In genomic region chr1:212605441-212605976, GRCh38 we compare ENCODE assay signal across 3 cellular contexts.
TF ChIP-seq lines count a peak whose summit lies in the region.

No MANE protein-coding gene starts in this region.

TF ChIP-seq in SK-N-SH, 30 proteins besides CTCF, POLR2A, EP300 and RAD21:
- TF ChIP-seq USF1 (IDR thresholded peaks at IDR 0.05; ENCODE audit: borderline replicate concordance, low read depth) (no peak), EZH2phosphoT487 (IDR thresholded peaks at IDR 0.05; ENCODE audit: borderline replicate concordance, low read depth) (0 out of 2 replicates have a peak, but pooled peaks have one; percentile 0)
TF ChIP-seq in SK-N-SH: peak in this region for 1.

TF ChIP-seq in SK-N-SH treated with all-trans-retinoic acid at 6 μM for 48 hours, 23 proteins besides CTCF, POLR2A, EP300 and RAD21:
- TF ChIP-seq SNAI2 (CRISPR knock-in tag; IDR thresholded peaks at IDR 0.05) (no peak), TOX (CRISPR knock-in tag; IDR thresholded peaks at IDR 0.05; ENCODE audit: borderline replicate concordance) (no peak), CSRNP3 (CRISPR knock-in tag; IDR thresholded peaks at IDR 0.05) (no peak), POU6F1 (CRISPR knock-in tag; IDR thresholded peaks at IDR 0.05; ENCODE audit: borderline replicate concordance, low read depth) (no peak), ZC3H10 (CRISPR knock-in tag; IDR thresholded peaks at IDR 0.05) (no peak), ISL1 (CRISPR knock-in tag; IDR thresholded peaks at IDR 0.05) (no peak), RARB (CRISPR knock-in tag; IDR thresholded peaks at IDR 0.05) (no peak), PATZ1 (CRISPR knock-in tag; IDR thresholded peaks at IDR 0.05; ENCODE audit: borderline replicate concordance) (no peak), TCF4 (CRISPR knock-in tag; IDR thresholded peaks at IDR 0.05; ENCODE audit: borderline replicate concordance) (no peak)

TF ChIP-seq in K562, 482 proteins besides CTCF, POLR2A, EP300 and RAD21:
- TF ChIP-seq KDM5B (IDR thresholded peaks at IDR 0.05; ENCODE audit: insufficient replicate concordance, low read depth, low read length) = peak; percentile 16
- no peak for TF ChIP-seq L3MBTL2 (IDR thresholded peaks at IDR 0.05)
- 0 out of 2 replicates have a peak, but pooled peaks have one; percentile 17 for TF ChIP-seq HBP1 (CRISPR knock-in tag; IDR thresholded peaks at IDR 0.05)
- TF ChIP-seq ZNF696 (CRISPR knock-in tag; conservative IDR thresholded peaks at IDR 0.05) = no peak
- peak; percentile 54 for TF ChIP-seq CBX8 (IDR thresholded peaks at IDR 0.05; ENCODE audit: borderline replicate concordance, extremely low read depth, low read depth, low read length, poor library complexity, severe bottlenecking)
- TF ChIP-seq CBFA2T3 (IDR thresholded peaks at IDR 0.05) = peak; percentile 40; the same call in 1 of the 2 replicates
- TF ChIP-seq PHF8 (IDR thresholded peaks at IDR 0.05; ENCODE audit: borderline replicate concordance, low read length) = no peak
- 0 out of 4 replicates have a peak, but pooled peaks of 1 of the 2 experiments have one; percentile 19 for TF ChIP-seq SRF (CRISPR knock-in tag; IDR thresholded peaks at IDR 0.05)
- no peak for TF ChIP-seq EP400 (IDR thresholded peaks at IDR 0.05)
- TF ChIP-seq SRSF9 (IDR thresholded peaks at IDR 0.05; ENCODE audit: borderline replicate concordance, low read depth, low read length) = no peak
- TF ChIP-seq TOE1 (IDR thresholded peaks at IDR 0.05; ENCODE audit: borderline replicate concordance) = no peak
- TF ChIP-seq TOE1 (CRISPR knock-in tag; IDR thresholded peaks at IDR 0.05; ENCODE audit: borderline replicate concordance, low read depth) = no peak
- 0 out of 4 replicates have a peak, but pooled peaks of 1 of the 2 experiments have one; percentile 47 for TF ChIP-seq HDAC1 (IDR thresholded peaks at IDR 0.05)
- TF ChIP-seq EHMT2 (IDR thresholded peaks at IDR 0.05) = no peak
- TF ChIP-seq FOXJ2 (tag; IDR thresholded peaks at IDR 0.05) = 0 out of 2 replicates have a peak, but pooled peaks have one; percentile 61
- TF ChIP-seq HDAC6 (IDR thresholded peaks at IDR 0.05; ENCODE audit: low read depth, low read length) = no peak
- peak; percentile 36; the same call in 1 of the 2 replicates for TF ChIP-seq RNF2 (IDR thresholded peaks at IDR 0.05)
- TF ChIP-seq TEAD1 (CRISPR knock-in tag; IDR thresholded peaks at IDR 0.05) = 0 out of 4 replicates have a peak, but pooled peaks of 1 of the 2 experiments have one; percentile 15
- no peak for TF ChIP-seq YBX1 (IDR thresholded peaks at IDR 0.05)
- peak; percentile 62 to 74; a peak in 3 of 4 replicates for TF ChIP-seq KDM1A (IDR thresholded peaks at IDR 0.05)
- TF ChIP-seq ZNF316 (IDR thresholded peaks at IDR 0.05) = peak; percentile 5; the same call in 1 of the 2 replicates
- 0 out of 2 replicates have a peak, but pooled peaks have one; percentile 42 for TF ChIP-seq ZNF512 (tag; IDR thresholded peaks at IDR 0.05)
- no peak for TF ChIP-seq EGR1 (conservative IDR thresholded peaks at IDR 0.05)
